1 cellular context compared by ENCODE assay signal in genomic region chr1:46363121-46363520, GRCh38.
TF ChIP-seq lines count a peak whose summit lies in the region.

No MANE protein-coding gene starts in this region.

TF ChIP-seq in GM12878, 131 proteins besides CTCF, POLR2A, EP300 and RAD21:
- TF ChIP-seq ZNF274 (IDR thresholded peaks at IDR 0.05; ENCODE audit: insufficient read depth, insufficient read length) (no peak), SUPT20H (IDR thresholded peaks at IDR 0.05; ENCODE audit: borderline replicate concordance, control insufficient read depth, low read depth, low read length) (no peak), MTA3 (IDR thresholded peaks at IDR 0.05; ENCODE audit: borderline replicate concordance, low read length) (no peak), BMI1 (IDR thresholded peaks at IDR 0.05; ENCODE audit: borderline replicate concordance) (no peak)
